ENCODE assay signal across 8 cellular contexts in genomic region chr3:184716652-184717607, GRCh38. TPM values are rescaled to one million over a fixed set of nuclear protein-coding genes. Genes with fewer than 3 reads are reported as not detected.
DNase-seq lines count a peak whose midpoint lies in the region; ATAC-seq and TF ChIP-seq lines count a peak whose summit lies in the region.

No MANE protein-coding gene starts in this region.

- peaks cover 9 to 12% of the 10 kb centered on the region in 2 donors for H3K4me1 ChIP-seq in gastrocnemius medialis

- in situ Hi-C loops in gastrocnemius medialis (cut with MboI; ENCODE audit: low sequenced_read_pairs in 4 of 4), result no loop called here

- H3K36me3 ChIP-seq in gastrocnemius medialis, result no peaks in the 10 kb centered on the region

- no peak overlapping the region for H3K4me3 ChIP-seq in gastrocnemius medialis

- H3K27me3 ChIP-seq in gastrocnemius medialis, result no peaks in the 10 kb centered on the region

- intact Hi-C loops in Right ventricle myocardium superior (cut with DNase I) (no loop called here), gastrocnemius medialis (cut with DNase I; ENCODE audit: low total_unique reads) (no loop called here)

- DNase-seq in HCEC 1CT (peak; percentile 59), Right ventricle myocardium superior (peak; percentile 44), gastrocnemius medialis (peak in 1 of 2 donors; percentile 34), kidney glomerular epithelial cell (lab: John Stamatoyannopoulos, UW) (no peak)
- no peak for DNase-seq in effector CD4-positive, alpha-beta T cell

- no peak for TF ChIP-seq POLR2A in gastrocnemius medialis (IDR thresholded peaks at IDR 0.05)

- ATAC-seq in Right ventricle myocardium superior (ENCODE audit: poor library complexity) (peak; percentile 11), gastrocnemius medialis (peak; percentile 67 to 82), HG03108 (IDR thresholded peaks at IDR 0.05; ENCODE audit: unreplicated experiment) (no peak), GM21526 (IDR thresholded peaks at IDR 0.05; ENCODE audit: low FRiP score, unreplicated experiment) (no peak)

- TF ChIP-seq CTCF in gastrocnemius medialis (IDR thresholded peaks at IDR 0.05 in 4 of 5, conservative IDR thresholded peaks at IDR 0.05 in 1 of 5), result no peak

- H3K9me3 ChIP-seq in gastrocnemius medialis, result no peaks in the 10 kb centered on the region

- H3K27ac ChIP-seq in gastrocnemius medialis, result peak overlapping the region; percentile 56 to 66 (median 61)

TF ChIP-seq in PFSK-1, 5 proteins besides CTCF, POLR2A, EP300 and RAD21:
- TF ChIP-seq REST (IDR thresholded peaks at IDR 0.05; ENCODE audit: insufficient read depth in 1 of 2, low read depth in 2 of 2, low read length in 2 of 2) (0 out of 4 replicates have a peak, but pooled peaks of 1 of the 2 experiments have one; percentile 21), SIN3A (IDR thresholded peaks at IDR 0.05; ENCODE audit: borderline replicate concordance, insufficient read depth, low read length) (no peak), POLR2AphosphoS5 (IDR thresholded peaks at IDR 0.05; ENCODE audit: low read depth, low read length) (no peak), FOXP2 (optimal IDR thresholded peaks at IDR 0.05; ENCODE audit: borderline replicate concordance, extremely low read depth, extremely low read length, insufficient read depth) (peak; percentile 37)
TF ChIP-seq in PFSK-1: peak in this region for 2.

RNA-seq across cellular contexts. Expression of gene MAGEF1, which starts 5.1 kb away (rescaled TPM):
- 18.3 TPM for polyA plus RNA-seq in PFSK-1 (2012; ENCODE audit: insufficient read length, low read depth)
- 28.5 TPM for total RNA-seq in Right ventricle myocardium superior
- total RNA-seq in gastrocnemius medialis, result 10 to 100 TPM in 3 of 4 donors, 1 to 10 TPM in 1; 9.5 to 19.9 (median 14.8) TPM

Comparison
In these comparisons a context has a peak if more than half of its experiments do, and no peak if none do; other contexts are left out.
1. DNase-seq: peak in HCEC 1CT (single experiment) and Right ventricle myocardium superior (single experiment); none in effector CD4-positive, alpha-beta T cell (single experiment) and kidney glomerular epithelial cell (single experiment).
2. ATAC-seq: peak in Right ventricle myocardium superior (single experiment) and gastrocnemius medialis (2 of 2); none in HG03108 (single experiment) and GM21526 (single experiment).